1 cellular context compared by ENCODE assay signal in genomic region chr1:40508375-40509341, GRCh38.
TF ChIP-seq lines count a peak whose summit lies in the region.

Gene EXO5 (plus strand): TSS chr1:40508767. CDS start chr1:40514545, 5,778 bp downstream.

TF ChIP-seq in H1, 55 proteins besides CTCF, POLR2A, EP300 and RAD21 (continued from another document):
- no peak for TF ChIP-seq CEBPB (IDR thresholded peaks at IDR 0.05; ENCODE audit: low read depth, low read length)
- no peak for TF ChIP-seq BCL11A (IDR thresholded peaks at IDR 0.05; ENCODE audit: low read depth in 2 of 2, low read length in 2 of 2)
- no peak for TF ChIP-seq RNF2 (IDR thresholded peaks at IDR 0.05; ENCODE audit: borderline replicate concordance, low read depth, low read length, missing control alignments, poor library complexity, severe bottlenecking)
- TF ChIP-seq USF2 (IDR thresholded peaks at IDR 0.05; ENCODE audit: low read length), result no peak
- no peak; the same call in 1 of the 2 replicates for TF ChIP-seq SP4 (IDR thresholded peaks at IDR 0.05; ENCODE audit: low read length)
- no peak for TF ChIP-seq KDM5A (IDR thresholded peaks at IDR 0.05; ENCODE audit: low read length)
- TF ChIP-seq TAF7 (optimal IDR thresholded peaks at IDR 0.05; ENCODE audit: borderline replicate concordance, low read depth, low read length), result peak; percentile 68
- TF ChIP-seq BRCA1 (IDR thresholded peaks at IDR 0.05; ENCODE audit: low read depth, low read length), result no peak
- peak; percentile 13; the same call in 1 of the 2 replicates for TF ChIP-seq GTF2F1 (IDR thresholded peaks at IDR 0.05; ENCODE audit: borderline replicate concordance, low read depth, low read length)
- TF ChIP-seq CHD7 (IDR thresholded peaks at IDR 0.05; ENCODE audit: insufficient replicate concordance, low read length), result no peak
- TF ChIP-seq ASH2L (IDR thresholded peaks at IDR 0.05; ENCODE audit: low read length), result peak; percentile 77
- TF ChIP-seq SIN3A (conservative IDR thresholded peaks at IDR 0.05 in 1 of 2, IDR thresholded peaks at IDR 0.05 in 1 of 2; ENCODE audit: low read depth in 1 of 2, low read length in 2 of 2), result no peak
- no peak for TF ChIP-seq JUND (IDR thresholded peaks at IDR 0.05; ENCODE audit: low read length)
- TF ChIP-seq SAP30 (IDR thresholded peaks at IDR 0.05; ENCODE audit: insufficient read depth, insufficient replicate concordance, low read length), result no peak
- peak; percentile 49 for TF ChIP-seq EZH2 (IDR thresholded peaks at IDR 0.05; ENCODE audit: low read depth, low read length, severe bottlenecking)
- no peak for TF ChIP-seq SIX5 (IDR thresholded peaks at IDR 0.05; ENCODE audit: low read depth, low read length)
- no peak for TF ChIP-seq SP1 (IDR thresholded peaks at IDR 0.05; ENCODE audit: low read depth, low read length)
- no peak for TF ChIP-seq ZNF274 (IDR thresholded peaks at IDR 0.05; ENCODE audit: borderline replicate concordance, extremely low read depth, low read length)
- peak; percentile 65; the same call in 1 of the 2 replicates for TF ChIP-seq PHF8 (conservative IDR thresholded peaks at IDR 0.05; ENCODE audit: low read depth, low read length)
- no peak for TF ChIP-seq SRF (IDR thresholded peaks at IDR 0.05; ENCODE audit: low read depth, low read length)
- TF ChIP-seq EGR1 (IDR thresholded peaks at IDR 0.05; ENCODE audit: borderline replicate concordance, low read depth, low read length), result no peak
- TF ChIP-seq YY1 (IDR thresholded peaks at IDR 0.05; ENCODE audit: low read depth, low read length), result no peak
- TF ChIP-seq MAFK (IDR thresholded peaks at IDR 0.05; ENCODE audit: low read depth, low read length), result no peak
- no peak for TF ChIP-seq FOSL1 (IDR thresholded peaks at IDR 0.05; ENCODE audit: insufficient read depth, low read depth, low read length)
- no peak for TF ChIP-seq JUN (IDR thresholded peaks at IDR 0.05; ENCODE audit: low read depth, low read length)
- TF ChIP-seq CTBP2 (IDR thresholded peaks at IDR 0.05; ENCODE audit: borderline replicate concordance, insufficient read depth, insufficient read length, low read length), result peak; percentile 13
- TF ChIP-seq HDAC6 (IDR thresholded peaks at IDR 0.05; ENCODE audit: low read depth, low read length), result no peak
- TF ChIP-seq E2F6 (IDR thresholded peaks at IDR 0.05), result peak; percentile 70; the same call in 1 of the 2 replicates
- TF ChIP-seq SP2 (IDR thresholded peaks at IDR 0.05; ENCODE audit: low read length), result no peak
- TF ChIP-seq KDM4A (IDR thresholded peaks at IDR 0.05; ENCODE audit: low read depth, low read length, severe bottlenecking), result peak; percentile 91
- 0 out of 2 replicates have a peak, but pooled peaks have one; percentile 22 for TF ChIP-seq POLR2AphosphoS5 (IDR thresholded peaks at IDR 0.05; ENCODE audit: low read depth, low read length)
- TF ChIP-seq TEAD4 (IDR thresholded peaks at IDR 0.05; ENCODE audit: low read depth, low read length), result no peak
- TF ChIP-seq TAF1 (IDR thresholded peaks at IDR 0.05; ENCODE audit: low read depth, low read length), result peak; percentile 71
- TF ChIP-seq CHD2 (IDR thresholded peaks at IDR 0.05; ENCODE audit: low read length), result peak; percentile 75
- no peak for TF ChIP-seq ATF3 (IDR thresholded peaks at IDR 0.05; ENCODE audit: insufficient read depth, low read depth, low read length)
- no peak for TF ChIP-seq ATF2 (IDR thresholded peaks at IDR 0.05; ENCODE audit: low read length)
- TF ChIP-seq CBX8 (IDR thresholded peaks at IDR 0.05; ENCODE audit: borderline replicate concordance, low read depth, low read length), result no peak
- TF ChIP-seq TBP (IDR thresholded peaks at IDR 0.05; ENCODE audit: low read depth, low read length), result peak; percentile 52; the same call in 1 of the 2 replicates
- no peak for TF ChIP-seq TCF12 (IDR thresholded peaks at IDR 0.05; ENCODE audit: low read depth, low read length)
- TF ChIP-seq NRF1 (IDR thresholded peaks at IDR 0.05; ENCODE audit: low read depth, low read length), result no peak
- no peak for TF ChIP-seq GABPA (IDR thresholded peaks at IDR 0.05; ENCODE audit: borderline replicate concordance, insufficient read depth, low read length)
- TF ChIP-seq MAX (IDR thresholded peaks at IDR 0.05), result peak; percentile 70
- TF ChIP-seq CHD1 (IDR thresholded peaks at IDR 0.05; ENCODE audit: low read depth, low read length), result no peak
- no peak for TF ChIP-seq SIRT6 (IDR thresholded peaks at IDR 0.05; ENCODE audit: low read length)
- TF ChIP-seq RFX5 (IDR thresholded peaks at IDR 0.05; ENCODE audit: borderline replicate concordance, low read depth, low read length), result no peak
- TF ChIP-seq HDAC2 (IDR thresholded peaks at IDR 0.05; ENCODE audit: borderline replicate concordance in 1 of 2, low read depth in 2 of 2, low read length in 2 of 2), result no peak
- no peak for TF ChIP-seq CBX5 (IDR thresholded peaks at IDR 0.05; ENCODE audit: low read depth, low read length)
- no peak for TF ChIP-seq POU5F1 (IDR thresholded peaks at IDR 0.05; ENCODE audit: low read depth, low read length)
- no peak for TF ChIP-seq NANOG (IDR thresholded peaks at IDR 0.05; ENCODE audit: insufficient read depth, low read depth, low read length, poor library complexity, severe bottlenecking)
- no peak for TF ChIP-seq CREB1 (IDR thresholded peaks at IDR 0.05)
